ENCODE assay signal across 17 cellular contexts in genomic region chr11:124643042-124643604, GRCh38. TPM values are rescaled to one million over a fixed set of nuclear protein-coding genes. Genes with fewer than 3 reads are reported as not detected.
DNase-seq lines count a peak whose midpoint lies in the region; ATAC-seq, FAIRE-seq and TF ChIP-seq lines count a peak whose summit lies in the region.
"Had no signal": no experiment of that assay in that cellular context is flagged by ENCODE, and none has a peak within 500 bp of the region (broad histone marks: within the 10 kb centered on the region; RNA-seq: fewer than 3 reads in every experiment).

No MANE protein-coding gene starts in this region.

- peak overlapping the region; percentile 47; the same call in 1 of the 2 replicates for H2AK5ac ChIP-seq in IMR-90 (ENCODE audit: low read depth, low read length)
- H2AK5ac ChIP-seq in mesenchymal stem cell (ENCODE audit: low read length, severe bottlenecking): no peak overlapping the region

- no peaks in the 10 kb centered on the region for H3K9me3 ChIP-seq in IMR-90 (ENCODE audit: control insufficient read depth, insufficient read depth, low read length)
- H3K9me3 ChIP-seq in mesenchymal stem cell (ENCODE audit: control insufficient read depth, low read length): no peaks in the 10 kb centered on the region
- H3K9me3 ChIP-seq in adrenal gland (replicated peaks in 1 of 3): no peaks in the 10 kb centered on the region
- H3K9me3 ChIP-seq: SJSA1 had no signal

- 0 out of 2 replicates have a peak overlapping the region, but pooled peaks have one; percentile 15 for H4K5ac ChIP-seq in IMR-90 (ENCODE audit: low read depth, low read length)

- no peak overlapping the region for H3K4me3 Mint-ChIP-seq in activated CD4-positive, alpha-beta memory T cell treated with anti-CD3 and anti-CD28 coated beads for 36 hours
- H3K4me3 Mint-ChIP-seq: CD8-positive, alpha-beta T cell; GM23338 had no signal

- peak overlapping the region; percentile 27; the same call in 1 of the 2 replicates for H3K27ac ChIP-seq in IMR-90 (ENCODE audit: insufficient read depth, low read length)
- peak overlapping the region; percentile 69 for H3K27ac ChIP-seq in brain microvascular endothelial cell
- H3K27ac ChIP-seq in mesenchymal stem cell (ENCODE audit: low read length, poor library complexity, severe bottlenecking): no peak overlapping the region
- H3K27ac ChIP-seq in adrenal gland: no peak overlapping the region
- H3K27ac ChIP-seq: PC-9, SJSA1 had no signal

- no peaks in the 10 kb centered on the region for H3K9me3 Mint-ChIP-seq in activated CD4-positive, alpha-beta memory T cell treated with anti-CD3 and anti-CD28 coated beads for 36 hours
- H3K9me3 Mint-ChIP-seq: CD8-positive, alpha-beta T cell had no signal

- H3K9me1 ChIP-seq in IMR-90 (ENCODE audit: insufficient read depth, low read length): peaks cover 6% of the 10 kb centered on the region; the same call in 1 of the 2 replicates

- H3K18ac ChIP-seq in IMR-90 (ENCODE audit: low read depth, low read length): no peak overlapping the region
- no peak overlapping the region for H3K18ac ChIP-seq in mesenchymal stem cell (ENCODE audit: low read depth in 1 of 2, low read length in 2 of 2)

- DNase-seq in IMR-90 (no peak), brain microvascular endothelial cell (no peak), mesenchymal stem cell (no peak), GM12892 (ENCODE audit: insufficient read length) (no peak), NOMO-1 treated with DMSO at 0.1 percent for 48 hours (lab: John Stamatoyannopoulos, UW; ENCODE audit: unreplicated experiment) (no peak), adrenal gland (no peak)
- no peak for DNase-seq in activated CD4-positive, alpha-beta memory T cell treated with anti-CD3 and anti-CD28 coated beads for 36 hours
- DNase-seq: CD8-positive, alpha-beta T cell; NCI-H1048; NCI-H1436 treated with DMSO at 0.1 percent for 48 hours; NCI-H2029 treated with DMSO at 0.1 percent for 48 hours; NCI-H510A; NCI-H774; PC-9 had no signal

- no peak for TF ChIP-seq RAD21 in IMR-90 (IDR thresholded peaks at IDR 0.05; ENCODE audit: low read length)

- peaks cover 8% of the 10 kb centered on the region for H3K36me3 Mint-ChIP-seq in activated CD4-positive, alpha-beta memory T cell treated with anti-CD3 and anti-CD28 coated beads for 36 hours

- H2AK9ac ChIP-seq in IMR-90 (replicated peaks; ENCODE audit: low read depth, low read length, poor library complexity): no peak overlapping the region

- no peaks in the 10 kb centered on the region; the same call in 1 of the 2 replicates for H4K20me1 ChIP-seq in IMR-90 (ENCODE audit: insufficient read depth, low read length)

- WGBS in IMR-90 (ENCODE audit: extremely low coverage in 2 of 2, insufficient read length in 1 of 2), 2 experiments: 100% methylated on average over 1 of the region's 10 CpGs; no CpG with 5 or more reads in 1 of the 2 experiments
- 94% methylated on average over 6 of the region's 10 CpGs for WGBS in mesenchymal stem cell
- WGBS in adrenal gland, 4 donors: 80 to 85% (median 82%) methylated on average over 10 of the region's 10 CpGs

- intact Hi-C loops in IMR-90 (cut with micrococcal nuclease) (loop anchor here (5.0 kb wide), 1 partner anchor 309 kb away; the partner anchor contains the start of gene CCDC15), adrenal gland (cut with DNase I) (no loop called here)
- intact Hi-C loops in activated CD4-positive, alpha-beta memory T cell treated with anti-CD3 and anti-CD28 coated beads for 36 hours (cut with micrococcal nuclease): no loop called here

- H2BK20ac ChIP-seq in IMR-90 (ENCODE audit: low read depth, low read length): 0 out of 2 replicates have a peak overlapping the region, but pooled peaks have one; percentile 35

- POLR2A ChIA-PET in IMR-90 (lab: Charles Lee; ENCODE audit: unreplicated experiment): no interaction called here
- POLR2A ChIA-PET in activated CD4-positive, alpha-beta memory T cell treated with anti-CD3 and anti-CD28 coated beads for 36 hours (lab: Charles Lee): no interaction called here

- H3K27me3 Mint-ChIP-seq in activated CD4-positive, alpha-beta memory T cell treated with anti-CD3 and anti-CD28 coated beads for 36 hours: no peaks in the 10 kb centered on the region

- CTCF ChIA-PET in IMR-90 (lab: Yijun Ruan, JAX): interaction anchor here (0.9 to 2.6 kb wide), 4 partner anchors 9 to 229 kb away, joined by 3 to 10 read pairs (median 6); no protein-coding TSS in a partner anchor
- CTCF ChIA-PET in activated CD4-positive, alpha-beta memory T cell treated with anti-CD3 and anti-CD28 coated beads for 36 hours (lab: Charles Lee): interaction anchor here (0.6 to 2.8 kb wide), 9 partner anchors 11 to 317 kb away, joined by 3 to 23 read pairs (median 3); partner anchors contain the start of genes ESAM and TBRG1

- H2AFZ ChIP-seq in IMR-90 (replicated peaks; ENCODE audit: low read length, poor library complexity) (no peak overlapping the region), mesenchymal stem cell (ENCODE audit: low read depth, low read length) (no peak overlapping the region)
- H2AFZ ChIP-seq: GM23338, PC-9 had no signal

- peak overlapping the region; percentile 67 for H3K4me2 ChIP-seq in IMR-90 (ENCODE audit: low read depth, low read length)
- H3K4me2 ChIP-seq in mesenchymal stem cell (ENCODE audit: low read length, poor library complexity, severe bottlenecking): no peak overlapping the region
- H3K4me2 ChIP-seq: GM23338, PC-9 had no signal

- in situ Hi-C loops in IMR-90 (cut with MboI; ENCODE audit: low sequenced_read_pairs) (loop anchor here (10.0 to 25.0 kb wide), 2 partner anchors 192 to 944 kb away; partner anchors contain the start of gene STT3A), brain microvascular endothelial cell (cut with HindIII; ENCODE audit: low pct_ligation_motif_present, low sequenced_read_pairs) (no loop called here)

- H3K14ac ChIP-seq in IMR-90 (replicated peaks; ENCODE audit: low read depth, low read length) (no peak overlapping the region; the same call in 1 of the 2 replicates), mesenchymal stem cell (ENCODE audit: low read length in 2 of 2) (no peak overlapping the region)

- no peak overlapping the region for H3K56ac ChIP-seq in IMR-90 (ENCODE audit: extremely low read depth, insufficient read depth, low read length)

- no peak overlapping the region for H4K8ac ChIP-seq in IMR-90 (ENCODE audit: low read depth in 2 of 2, low read length in 2 of 2)
- H4K8ac ChIP-seq in mesenchymal stem cell (ENCODE audit: low read length): no peak overlapping the region

- FAIRE-seq in GM12892 (lab: Jason Lieb, UNC): no peak

- H2BK15ac ChIP-seq in IMR-90 (ENCODE audit: low read depth, low read length) (no peak overlapping the region), mesenchymal stem cell (ENCODE audit: low read depth, poor library complexity, severe bottlenecking) (no peak overlapping the region)

- no peaks in the 10 kb centered on the region for H3K27me3 ChIP-seq in IMR-90 (ENCODE audit: control insufficient read depth, insufficient read depth, low read length)
- no peaks in the 10 kb centered on the region for H3K27me3 ChIP-seq in brain microvascular endothelial cell (replicated peaks)
- H3K27me3 ChIP-seq in mesenchymal stem cell (ENCODE audit: control insufficient read depth in 1 of 2, insufficient read depth in 1 of 2, low read length in 2 of 2): no peaks in the 10 kb centered on the region
- H3K27me3 ChIP-seq in adrenal gland: no peaks in the 10 kb centered on the region
- H3K27me3 ChIP-seq: SJSA1 had no signal

- H2BK5ac ChIP-seq in IMR-90 (ENCODE audit: low read depth, low read length, poor library complexity, severe bottlenecking) (peak overlapping the region; percentile 41), mesenchymal stem cell (ENCODE audit: low read depth, low read length, poor library complexity, severe bottlenecking) (no peak overlapping the region)

- 0 out of 2 replicates have a peak overlapping the region, but pooled peaks have one; percentile 35 for H2BK120ac ChIP-seq in IMR-90 (ENCODE audit: low read depth, low read length)
- no peak overlapping the region for H2BK120ac ChIP-seq in mesenchymal stem cell (ENCODE audit: low read depth, low read length)

- ATAC-seq in IMR-90 (ENCODE audit: low read depth): no peak
- ATAC-seq: CD8-positive, alpha-beta T cell; GM23338 had no signal

- dilution Hi-C loops in IMR-90 (cut with HindIII; ENCODE audit: low sequenced_read_pairs, unreplicated experiment): no loop called here

- H3K9ac ChIP-seq in IMR-90 (ENCODE audit: low read depth, low read length) (no peak overlapping the region; the same call in 1 of the 2 replicates), mesenchymal stem cell (ENCODE audit: low read length) (peak overlapping the region; percentile 80)

- peaks cover 2% of the 10 kb centered on the region for H3K4me1 Mint-ChIP-seq in activated CD4-positive, alpha-beta memory T cell treated with anti-CD3 and anti-CD28 coated beads for 36 hours (ENCODE audit: low read depth)

- H3K4ac ChIP-seq in IMR-90 (ENCODE audit: low read depth, low read length): peak overlapping the region; percentile 40; the same call in 1 of the 2 replicates
- H3K4ac ChIP-seq in mesenchymal stem cell (ENCODE audit: low read depth in 1 of 2, low read length in 2 of 2): no peak overlapping the region

- no peak for TF ChIP-seq POLR2A in IMR-90 (IDR thresholded peaks at IDR 0.05; ENCODE audit: low read depth, low read length)
- no peak for TF ChIP-seq POLR2A in GM12892 (IDR thresholded peaks at IDR 0.05; ENCODE audit: low read depth, low read length)
- TF ChIP-seq POLR2A in adrenal gland (IDR thresholded peaks at IDR 0.05): no peak

- H2BK12ac ChIP-seq in mesenchymal stem cell (ENCODE audit: low read length in 2 of 2): no peak overlapping the region

- H3K23ac ChIP-seq in IMR-90 (ENCODE audit: low read depth, low read length) (no peak overlapping the region), mesenchymal stem cell (ENCODE audit: low read length in 2 of 2) (no peak overlapping the region)

- H3K4me3 ChIP-seq in IMR-90 (ENCODE audit: insufficient read depth, low read depth, low read length) (no peak overlapping the region), brain microvascular endothelial cell (ENCODE audit: low read depth, low read length) (no peak overlapping the region), mesenchymal stem cell (ENCODE audit: insufficient read depth in 1 of 2, low read depth in 1 of 2, low read length in 2 of 2) (no peak overlapping the region), adrenal gland (no peak overlapping the region)
- H3K4me3 ChIP-seq: GM23338, PC-9, SJSA1 had no signal

- no peaks in the 10 kb centered on the region for H3K79me1 ChIP-seq in IMR-90 (ENCODE audit: low read depth in 1 of 2, low read length in 2 of 2)
- H3K79me1 ChIP-seq in mesenchymal stem cell (replicated peaks; ENCODE audit: low read length, poor library complexity, severe bottlenecking): no peaks in the 10 kb centered on the region

- no peak for TF ChIP-seq CTCF in IMR-90 (conservative IDR thresholded peaks at IDR 0.05; ENCODE audit: low read depth, low read length)
- no peak for TF ChIP-seq CTCF in brain microvascular endothelial cell (IDR thresholded peaks at IDR 0.05; ENCODE audit: low read depth, low read length, missing control alignments)
- no peak for TF ChIP-seq CTCF in adrenal gland (IDR thresholded peaks at IDR 0.05)

- no peak overlapping the region for H4K91ac ChIP-seq in IMR-90 (ENCODE audit: insufficient read depth, low read depth, low read length)
- H4K91ac ChIP-seq in mesenchymal stem cell (ENCODE audit: low read length): no peak overlapping the region

- H3K4me1 ChIP-seq in IMR-90 (ENCODE audit: control insufficient read depth, insufficient read depth, low read length) (peaks cover 6% of the 10 kb centered on the region), mesenchymal stem cell (ENCODE audit: control insufficient read depth, insufficient read depth, low read depth, low read length) (no peaks in the 10 kb centered on the region), adrenal gland (replicated peaks in 1 of 2) (no peaks in the 10 kb centered on the region)

- no peak overlapping the region for H3K27ac Mint-ChIP-seq in activated CD4-positive, alpha-beta memory T cell treated with anti-CD3 and anti-CD28 coated beads for 36 hours
- H3K27ac Mint-ChIP-seq: CD8-positive, alpha-beta T cell; GM23338 had no signal

- BruUV-seq in IMR-90 (replicated peaks; lab: Mats Ljungman, UMichigan): no TSS peak

- H3K36me3 ChIP-seq in IMR-90 (ENCODE audit: control insufficient read depth, insufficient read depth, low read length): peaks cover 5% of the 10 kb centered on the region; the same call in 1 of the 2 replicates
- no peaks in the 10 kb centered on the region for H3K36me3 ChIP-seq in brain microvascular endothelial cell (replicated peaks)
- H3K36me3 ChIP-seq in mesenchymal stem cell (ENCODE audit: control insufficient read depth in 1 of 2, insufficient read depth in 2 of 2, low read depth in 1 of 2, low read length in 2 of 2): peaks cover 0 to 26% of the 10 kb centered on the region in 2 experiments
- peaks cover 0 to 8% of the 10 kb centered on the region in 2 donors for H3K36me3 ChIP-seq in adrenal gland (replicated peaks in 1 of 2)
- H3K36me3 ChIP-seq: SJSA1 had no signal

RNA-seq across cellular contexts. Expression of gene TBRG1, which starts 20.5 kb away (rescaled TPM):
- total RNA-seq in IMR-90 (2012; rRNA removed): 11.9 and 13.3 TPM in 2 replicates
- 20.2 and 23.2 TPM in 2 replicates for polyA plus RNA-seq in IMR-90 (2012; rRNA removed)
- 7.0 and 10.4 TPM in 2 replicates for polyA plus RNA-seq in IMR-90 (2012; cell fraction: cytosol; rRNA removed)
- 27.9 and 84.2 TPM in 2 replicates for polyA plus RNA-seq in IMR-90 (2012; cell fraction: nucleus; rRNA removed; ENCODE audit: low replicate concordance)
- polyA plus RNA-seq in mesenchymal stem cell (2013, experiment 1 of 2): 42.2 TPM
- 44.4 TPM for polyA plus RNA-seq in mesenchymal stem cell (2013, experiment 2 of 2)
- polyA plus RNA-seq in GM12892 (2012; ENCODE audit: missing spikeins): 18.5 TPM
- total RNA-seq in activated CD4-positive, alpha-beta memory T cell treated with anti-CD3 and anti-CD28 coated beads for 36 hours: 10 to 100 TPM; 33.5 to 34.5 TPM
- 10 to 100 TPM; 22.3 to 41.4 (median 34.6) TPM for total RNA-seq in adrenal gland
- 10 to 100 TPM; 38.4 to 66.7 (median 52.1) TPM for polyA plus RNA-seq in adrenal gland

RNA-seq across cellular contexts. Expression of gene SIAE, which starts 30.4 kb away (rescaled TPM):
- total RNA-seq in IMR-90 (2012; rRNA removed) (3.3 and 4.7 TPM in 2 replicates), adrenal gland (10 to 100 TPM; 22.6 to 50.0 (median 30.3) TPM)
- polyA plus RNA-seq in IMR-90 (2012; rRNA removed) (11.3 and 12.0 TPM in 2 replicates), adrenal gland (10 to 100 TPM; 16.7 to 30.0 (median 16.7) TPM)
- polyA plus RNA-seq in IMR-90 (2012; cell fraction: cytosol; rRNA removed): 5.8 and 10.3 TPM in 2 replicates
- 5.5 and 14.4 TPM in 2 replicates for polyA plus RNA-seq in IMR-90 (2012; cell fraction: nucleus; rRNA removed; ENCODE audit: low replicate concordance)
- polyA plus RNA-seq in mesenchymal stem cell (2013, experiment 1 of 2): 18.4 TPM
- 18.5 TPM for polyA plus RNA-seq in mesenchymal stem cell (2013, experiment 2 of 2)
- 4.3 TPM for polyA plus RNA-seq in GM12892 (2012; ENCODE audit: missing spikeins)
- 10 to 100 TPM; 11.8 to 12.1 TPM for total RNA-seq in activated CD4-positive, alpha-beta memory T cell treated with anti-CD3 and anti-CD28 coated beads for 36 hours

RNA-seq across cellular contexts. Expression of gene SPA17, which starts 30.6 kb away (rescaled TPM):
- total RNA-seq in IMR-90 (2012; rRNA removed): 9.9 and 14.4 TPM in 2 replicates
- polyA plus RNA-seq in IMR-90 (2012; rRNA removed): 10.6 and 11.5 TPM in 2 replicates
- 0.75 and 1.3 TPM in 2 replicates for polyA plus RNA-seq in IMR-90 (2012; cell fraction: cytosol; rRNA removed)
- 0.21 and 3.8 TPM in 2 replicates for polyA plus RNA-seq in IMR-90 (2012; cell fraction: nucleus; rRNA removed; ENCODE audit: low replicate concordance)
- polyA plus RNA-seq in mesenchymal stem cell (2013, experiment 1 of 2): 14.5 TPM
- polyA plus RNA-seq in mesenchymal stem cell (2013, experiment 2 of 2): 13.2 TPM
- 8.2 TPM for polyA plus RNA-seq in GM12892 (2012; ENCODE audit: missing spikeins)
- 1 to 10 TPM; 5.0 to 6.7 TPM for total RNA-seq in activated CD4-positive, alpha-beta memory T cell treated with anti-CD3 and anti-CD28 coated beads for 36 hours
- 1 to 10 TPM; 1.3 to 7.5 (median 3.0) TPM for total RNA-seq in adrenal gland
- 10 to 100 TPM in 1 of 3 donors, 1 to 10 TPM in 2; 7.4 to 14.8 (median 8.0) TPM for polyA plus RNA-seq in adrenal gland

RNA-seq across cellular contexts. Expression of gene PANX3, which starts 31.9 kb away (rescaled TPM):
- not detected in 2 replicates for total RNA-seq in IMR-90 (2012; rRNA removed)
- not detected in 2 replicates for polyA plus RNA-seq in IMR-90 (2012; rRNA removed)
- not detected in 2 replicates for polyA plus RNA-seq in IMR-90 (2012; cell fraction: cytosol; rRNA removed)
- polyA plus RNA-seq in IMR-90 (2012; cell fraction: nucleus; rRNA removed; ENCODE audit: low replicate concordance): not detected in 2 replicates
- not detected for polyA plus RNA-seq in mesenchymal stem cell (2013, experiment 1 of 2)
- not detected for polyA plus RNA-seq in mesenchymal stem cell (2013, experiment 2 of 2)
- not detected for polyA plus RNA-seq in GM12892 (2012; ENCODE audit: missing spikeins)
- not detected for total RNA-seq in activated CD4-positive, alpha-beta memory T cell treated with anti-CD3 and anti-CD28 coated beads for 36 hours
- total RNA-seq in adrenal gland: not detected
- not detected for polyA plus RNA-seq in adrenal gland
- total RNA-seq: CD8-positive, alpha-beta T cell; GM23338; PC-9; SJSA1 had no signal
- polyA plus RNA-seq: BJ, GM23338 had no signal

Comparison
In these comparisons a context has a peak if more than half of its experiments do, and no peak if none do; other contexts are left out.
1. H3K27ac ChIP-seq: peak in IMR-90 (single experiment) and brain microvascular endothelial cell (single experiment); none in mesenchymal stem cell (single experiment) and adrenal gland (0 of 5).